Comparison of ENCODE assay signal across 8 cellular contexts in the genomic region with DNA sequence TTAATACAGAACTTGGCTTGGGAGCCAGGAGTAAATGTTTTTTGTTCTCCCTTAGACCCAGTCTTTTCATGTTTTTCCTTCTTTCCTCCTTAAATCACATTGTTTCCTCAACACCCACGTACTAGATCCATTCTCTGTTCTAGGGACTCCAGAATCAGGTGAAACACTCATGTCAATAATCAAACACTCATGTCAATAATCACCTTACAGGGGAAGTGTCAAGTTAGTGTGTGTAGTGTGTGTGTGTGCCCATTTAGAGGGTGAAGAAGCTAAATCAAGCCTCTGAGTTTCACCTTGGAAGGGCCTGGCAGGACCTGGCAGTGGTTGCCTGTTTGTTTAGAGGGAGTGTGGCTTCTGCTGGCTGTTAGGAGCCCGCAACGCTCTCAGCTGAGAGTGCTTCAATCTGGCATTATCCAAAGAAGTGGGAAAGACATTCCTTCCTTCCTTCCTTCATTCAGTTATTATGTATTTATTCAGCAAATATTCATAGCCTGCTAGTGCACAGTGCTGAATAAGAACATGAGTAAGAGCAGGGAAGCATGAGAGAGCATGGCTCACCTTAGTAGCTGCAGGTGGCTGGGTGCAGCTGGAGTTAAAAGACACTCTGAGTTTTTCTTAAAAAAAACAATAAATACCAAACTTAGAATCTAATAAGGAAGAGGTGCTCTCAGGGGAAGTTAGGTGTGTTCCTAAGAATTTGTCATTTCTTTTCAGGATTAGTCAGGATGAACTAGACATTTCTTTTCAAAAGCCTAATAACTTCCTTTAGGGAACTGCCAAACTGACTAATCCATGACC. TPM values are rescaled to one million over a fixed set of nuclear protein-coding genes. Genes with fewer than 3 reads are reported as not detected.
DNase-seq lines count a peak whose midpoint lies in the region; ATAC-seq and TF ChIP-seq lines count a peak whose summit lies in the region.

No MANE protein-coding gene starts in this region.

- no peak for TF ChIP-seq POLR2A in esophagus muscularis mucosa (IDR thresholded peaks at IDR 0.05; ENCODE audit: low read depth)

- TF ChIP-seq CTCF in heart right ventricle (IDR thresholded peaks at IDR 0.05) (no peak), esophagus muscularis mucosa (IDR thresholded peaks at IDR 0.05) (no peak)

- TF ChIP-seq EP300 in esophagus muscularis mucosa (IDR thresholded peaks at IDR 0.05) = no peak

- no peak for ATAC-seq in heart right ventricle

- H3K4me1 ChIP-seq in heart right ventricle (peaks cover 8 to 40% (median 33%) of the 10 kb centered on the region in 9 donors), esophagus muscularis mucosa (peaks cover 25 to 43% (median 31%) of the 10 kb centered on the region in 4 donors), rectal smooth muscle tissue (ENCODE audit: control insufficient read depth, insufficient read depth, low read length) (peaks cover 8% of the 10 kb centered on the region)

- intact Hi-C loops in heart right ventricle (cut with DNase I) = loop anchor here in 6 of 10 donors (2.0 to 10.0 kb wide), 5 partner anchors 61 to 149 kb away; partner anchors contain the start of genes TXNRD1 (in 4 of the 6) and NFYB (in 1 of the 6)
- intact Hi-C loops in cardiac septum (cut with DNase I) = loop anchor here (1.0 to 5.0 kb wide), 2 partner anchors 67 to 171 kb away; partner anchors contain the start of gene CHST11
- intact Hi-C loops in esophagus muscularis mucosa (cut with DNase I) = no loop called here

- peak overlapping the region; percentile 80 to 97 (median 92) for H3K27ac ChIP-seq in heart right ventricle
- peak overlapping the region; percentile 98 for H3K27ac ChIP-seq in SK-N-MC
- H3K27ac ChIP-seq in esophagus muscularis mucosa (replicated peaks in 1 of 4) = peak overlapping the region; percentile 94 to 96 (median 94)
- peak overlapping the region; percentile 94 for H3K27ac ChIP-seq in rectal smooth muscle tissue (ENCODE audit: low read depth, low read length)

- DNase-seq in heart right ventricle = no peak
- no peak for DNase-seq in cardiac septum (ENCODE audit: low spot score)
- no peak for DNase-seq in SK-N-MC (ENCODE audit: low read depth, low spot score)
- DNase-seq in esophagus muscularis mucosa (ENCODE audit: extremely low spot score) = no peak
- no peak for DNase-seq in EL
- no peak for DNase-seq in ecto neural progenitor cell (ENCODE audit: low spot score)
- no peak for DNase-seq in middle frontal gyrus (ENCODE audit: extremely low spot score, low spot score)

- H3K4me3 ChIP-seq in heart right ventricle = peak overlapping the region in 8 of 10 donors; percentile 50 to 83 (median 76)
- peak overlapping the region; percentile 88 for H3K4me3 ChIP-seq in SK-N-MC
- H3K4me3 ChIP-seq in esophagus muscularis mucosa = peak overlapping the region; percentile 73 to 93 (median 82)
- H3K4me3 ChIP-seq in rectal smooth muscle tissue (ENCODE audit: low read length) = no peak overlapping the region

- H3K27me3 ChIP-seq in heart right ventricle = no peaks in the 10 kb centered on the region
- no peaks in the 10 kb centered on the region for H3K27me3 ChIP-seq in esophagus muscularis mucosa
- no peaks in the 10 kb centered on the region for H3K27me3 ChIP-seq in rectal smooth muscle tissue (ENCODE audit: control insufficient read depth, insufficient read depth, low read length)

- WGBS in heart right ventricle, 2 donors = 62 to 65% methylated on average over 3 of the region's 3 CpGs
- 73% methylated on average over 3 of the region's 3 CpGs for WGBS in esophagus muscularis mucosa

- peak overlapping the region; percentile 88 for H3K9ac ChIP-seq in SK-N-MC (ENCODE audit: insufficient read length)
- H3K9ac ChIP-seq in rectal smooth muscle tissue (ENCODE audit: low read length) = no peak overlapping the region

- H3K9me3 ChIP-seq in heart right ventricle (no peaks in the 10 kb centered on the region), SK-N-MC (ENCODE audit: low read depth, low read length) (no peaks in the 10 kb centered on the region), esophagus muscularis mucosa (no peaks in the 10 kb centered on the region)

- H3K36me3 ChIP-seq in heart right ventricle = peaks cover 0 to 13% (median 0%) of the 10 kb centered on the region in 9 donors
- H3K36me3 ChIP-seq in SK-N-MC (ENCODE audit: insufficient read depth, low read length) = peaks cover 14% of the 10 kb centered on the region
- peaks cover 1 to 23% (median 7%) of the 10 kb centered on the region in 4 donors for H3K36me3 ChIP-seq in esophagus muscularis mucosa
- no peaks in the 10 kb centered on the region for H3K36me3 ChIP-seq in rectal smooth muscle tissue (ENCODE audit: control insufficient read depth, insufficient read depth, low read length)

RNA-seq across cellular contexts. Expression of gene EID3, which starts 17.6 kb away (rescaled TPM):
- total RNA-seq in heart right ventricle (1 to 10 TPM in 5 of 10 donors, under 1 TPM in 5; 0.52 to 1.6 (median 1.0) TPM), cardiac septum (2.1 TPM), esophagus muscularis mucosa (10 to 100 TPM in 3 of 4 donors, 1 to 10 TPM in 1; 7.6 to 19.5 (median 12.1) TPM)
- polyA plus RNA-seq in heart right ventricle = 1 to 10 TPM in 1 of 2 donors, under 1 TPM in 1; 0.48 to 1.8 TPM
